In genomic region chr17:47941246-47941997, GRCh38 we compare ENCODE assay signal across 8 cellular contexts. TPM values are rescaled to one million over a fixed set of nuclear protein-coding genes. Genes with fewer than 3 reads are reported as not detected.
A peak's percentile ranks its signal among the peaks of the same experiment; 100 is the strongest.
DNase-seq lines count a peak whose midpoint lies in the region; ATAC-seq and TF ChIP-seq lines count a peak whose summit lies in the region.

TSS of gene PNPO (plus strand) at chr17:47941571. CDS start at chr17:47941676, 105 bp downstream.

- H3K4me1 Mint-ChIP-seq in activated naive CD8-positive, alpha-beta T cell treated with anti-CD3 and anti-CD28 coated beads, Interleukin-2, amount 50 U/mL, for 24 hours: peaks cover 56% of the 10 kb centered on the region

- H3K9me3 ChIP-seq in cardiac muscle cell (ENCODE audit: low read depth): no peaks in the 10 kb centered on the region
- no peaks in the 10 kb centered on the region for H3K9me3 ChIP-seq in parathyroid adenoma (ENCODE audit: control insufficient read depth, low read length)
- no peaks in the 10 kb centered on the region for H3K9me3 ChIP-seq in tibial nerve

- no peaks in the 10 kb centered on the region for H3K79me2 ChIP-seq in parathyroid adenoma

- H3K9me3 Mint-ChIP-seq in activated naive CD8-positive, alpha-beta T cell treated with anti-CD3 and anti-CD28 coated beads, Interleukin-2, amount 50 U/mL, for 24 hours: peaks cover 6% of the 10 kb centered on the region

- peak; percentile 93 for ATAC-seq in HG02759 (IDR thresholded peaks at IDR 0.05; ENCODE audit: unreplicated experiment)
- peak; percentile 98 for ATAC-seq in activated naive CD8-positive, alpha-beta T cell treated with anti-CD3 and anti-CD28 coated beads, Interleukin-2, amount 50 U/mL, for 24 hours

- no peaks in the 10 kb centered on the region for H3K4me1 ChIP-seq in cardiac muscle cell (ENCODE audit: low read depth)
- H3K4me1 ChIP-seq in parathyroid adenoma: no peaks in the 10 kb centered on the region
- peaks cover 0 to 32% (median 13%) of the 10 kb centered on the region in 4 donors for H3K4me1 ChIP-seq in tibial nerve

- H3K36me3 ChIP-seq in cardiac muscle cell (no peaks in the 10 kb centered on the region), parathyroid adenoma (ENCODE audit: control insufficient read depth, insufficient read depth, low read length) (no peaks in the 10 kb centered on the region), tibial nerve (peaks cover 0 to 31% (median 0%) of the 10 kb centered on the region in 3 donors)

- peak within 1 kb of the TSS; percentile 92 for H3K4me3 Mint-ChIP-seq in activated naive CD8-positive, alpha-beta T cell treated with anti-CD3 and anti-CD28 coated beads, Interleukin-2, amount 50 U/mL, for 24 hours

- peak within 1 kb of the TSS; percentile 0 for H3K9ac ChIP-seq in parathyroid adenoma

- TF ChIP-seq POLR2A in tibial nerve (IDR thresholded peaks at IDR 0.05): peak; percentile 30 to 55

- H3K4me3 ChIP-seq in cardiac muscle cell: peak within 1 kb of the TSS; percentile 37
- peak within 1 kb of the TSS; percentile 92 for H3K4me3 ChIP-seq in parathyroid adenoma (ENCODE audit: low read depth, low read length)
- H3K4me3 ChIP-seq in tibial nerve: peak within 1 kb of the TSS; percentile 64 to 91 (median 82)

- H3K27me3 ChIP-seq in cardiac muscle cell (no peaks in the 10 kb centered on the region), parathyroid adenoma (ENCODE audit: control insufficient read depth, insufficient read depth, low read length) (no peaks in the 10 kb centered on the region), tibial nerve (no peaks in the 10 kb centered on the region)

- H3K27ac Mint-ChIP-seq in activated naive CD8-positive, alpha-beta T cell treated with anti-CD3 and anti-CD28 coated beads, Interleukin-2, amount 50 U/mL, for 24 hours: peak within 1 kb of the TSS; percentile 89

- peak within 1 kb of the TSS; percentile 77 for H3K4me2 ChIP-seq in parathyroid adenoma (ENCODE audit: low read length)

- no peak within 1 kb of the TSS for H3K27ac ChIP-seq in cardiac muscle cell
- peak within 1 kb of the TSS; percentile 54 for H3K27ac ChIP-seq in parathyroid adenoma
- peak within 1 kb of the TSS; percentile 60 to 90 (median 82) for H3K27ac ChIP-seq in tibial nerve

- WGBS in tibial nerve, 2 donors: 2% methylated on average over 35 to 43 of the region's 46 CpGs

- H2AFZ ChIP-seq in parathyroid adenoma: peak within 1 kb of the TSS; percentile 79

- TF ChIP-seq EP300 in tibial nerve (IDR thresholded peaks at IDR 0.05): peak in 1 of 2 donors; percentile 79

- H3K27me3 Mint-ChIP-seq in activated naive CD8-positive, alpha-beta T cell treated with anti-CD3 and anti-CD28 coated beads, Interleukin-2, amount 50 U/mL, for 24 hours: no peaks in the 10 kb centered on the region

- DNase-seq in NCI-H1417 (lab: John Stamatoyannopoulos, UW): peak; percentile 94 to 99 (median 95)
- peak; percentile 96 to 99 for DNase-seq in SW 1271 (lab: John Stamatoyannopoulos, UW)
- peak; percentile 94 for DNase-seq in activated naive CD8-positive, alpha-beta T cell treated with anti-CD3 and anti-CD28 coated beads, Interleukin-2, amount 50 U/mL, for 24 hours
- peak; percentile 87 to 98 for DNase-seq in cardiac muscle cell (ENCODE audit: low read depth in 1 of 2, low spot score in 1 of 2)
- DNase-seq in tibial nerve (ENCODE audit: low spot score in 2 of 2): peak; percentile 89 to 96

- peaks cover 23% of the 10 kb centered on the region for H3K36me3 Mint-ChIP-seq in activated naive CD8-positive, alpha-beta T cell treated with anti-CD3 and anti-CD28 coated beads, Interleukin-2, amount 50 U/mL, for 24 hours (ENCODE audit: low read depth)

- peak; percentile 14 for TF ChIP-seq CTCF in GM12873 (IDR thresholded peaks at IDR 0.05; ENCODE audit: insufficient read depth, low read depth, low read length, missing control alignments)
- no peak for TF ChIP-seq CTCF in cardiac muscle cell (IDR thresholded peaks at IDR 0.05; ENCODE audit: low read depth, low read length)
- no peak for TF ChIP-seq CTCF in parathyroid adenoma (IDR thresholded peaks at IDR 0.05)
- TF ChIP-seq CTCF in tibial nerve (IDR thresholded peaks at IDR 0.05): peak in 2 of 5 experiments; percentile 31 to 32

RNA-seq across cellular contexts. Expression of gene PNPO, which starts in this region (rescaled TPM):
- 11.7 and 12.9 TPM in 2 replicates for total RNA-seq in cardiac muscle cell
- polyA plus RNA-seq in cardiac muscle cell: 12.9 and 15.6 TPM in 2 replicates
- total RNA-seq in tibial nerve: 10 to 100 TPM; 36.0 to 56.8 (median 51.2) TPM

Comparison
In these comparisons a context has a peak if more than half of its experiments do, and no peak if none do; other contexts are left out.
1. H3K4me3 ChIP-seq: peak in every context shown above with its lines; median percentile 92 in parathyroid adenoma; 82 in tibial nerve; 37 in cardiac muscle cell.